In the genomic region with DNA sequence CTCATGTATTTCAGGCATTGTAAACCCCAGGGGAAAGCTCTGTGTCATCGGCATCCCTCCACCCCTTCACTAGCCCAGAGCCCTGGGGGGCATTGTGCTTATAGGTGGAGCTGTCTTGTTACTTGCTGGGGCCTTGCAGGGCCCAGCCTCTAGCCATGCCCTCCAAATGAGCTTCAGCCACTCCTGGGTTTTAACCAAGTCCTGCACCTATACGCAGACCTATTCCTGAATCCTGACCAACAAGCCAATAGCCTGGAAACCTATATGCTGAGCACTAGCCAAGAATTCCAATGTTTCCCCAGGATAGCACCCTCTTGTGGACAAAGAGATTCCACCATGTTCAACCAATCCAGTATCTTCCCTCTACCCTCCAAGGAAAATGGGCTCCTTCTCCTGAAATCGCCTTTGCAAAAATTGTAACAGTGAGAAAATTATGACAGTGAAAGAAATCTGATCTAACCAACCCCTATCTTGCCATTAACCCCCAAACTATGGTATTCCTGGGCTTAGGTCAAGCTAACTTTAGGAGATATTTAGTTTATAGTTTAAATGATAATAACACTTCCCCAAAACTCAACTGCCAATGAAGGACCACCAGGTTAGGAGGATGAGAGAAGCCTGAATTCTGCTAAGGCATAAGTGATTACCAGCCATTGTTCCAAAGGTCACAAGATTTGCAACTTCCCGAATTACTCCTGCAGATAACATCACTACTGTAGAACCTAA, we compare ENCODE assay signal across 8 cellular contexts. TPM values are rescaled to one million over a fixed set of nuclear protein-coding genes. Genes with fewer than 3 reads are reported as not detected.
DNase-seq lines count a peak whose midpoint lies in the region; ATAC-seq, FAIRE-seq and TF ChIP-seq lines count a peak whose summit lies in the region.

No MANE protein-coding gene starts in this region.

- peaks cover 3% of the 10 kb centered on the region for H3F3A ChIP-seq in SK-N-SH (replicated peaks; ENCODE audit: insufficient read depth)

- TF ChIP-seq RAD21 in SK-N-SH (IDR thresholded peaks at IDR 0.05; ENCODE audit: low read length): peak; percentile 50

- POLR2A ChIA-PET in SK-N-SH (lab: Yijun Ruan, JAX): no interaction called here

- H3K9ac ChIP-seq in SK-N-SH: no peak overlapping the region

- H3K4me2 ChIP-seq in SK-N-SH: no peak overlapping the region

- 96% methylated on average over 4 of the region's 4 CpGs for WGBS in SK-N-SH (ENCODE audit: low lambda C conversion rate)

- no peak overlapping the region for H3K4me3 ChIP-seq in SK-N-SH (ENCODE audit: low read depth in 2 of 2, low read length in 1 of 2)
- H3K4me3 ChIP-seq in kidney epithelial cell (ENCODE audit: low read depth, low read length): no peak overlapping the region

- no peak overlapping the region for H2AFZ ChIP-seq in SK-N-SH (ENCODE audit: low read depth)

- peak; percentile 64 for TF ChIP-seq CTCF in SK-N-SH (IDR thresholded peaks at IDR 0.05)
- TF ChIP-seq CTCF in kidney epithelial cell (IDR thresholded peaks at IDR 0.05; ENCODE audit: insufficient read depth, low read length, poor library complexity, severe bottlenecking): peak; percentile 56

- no peaks in the 10 kb centered on the region for H3K9me2 ChIP-seq in SK-N-SH

- H3K27me3 ChIP-seq in SK-N-SH (ENCODE audit: insufficient read depth) (no peaks in the 10 kb centered on the region), kidney epithelial cell (ENCODE audit: control insufficient read depth, insufficient read depth, low read length) (no peaks in the 10 kb centered on the region)

- peaks cover 9 to 21% of the 10 kb centered on the region in 2 experiments; a peak in 3 of 4 replicates for H3K4me1 ChIP-seq in SK-N-SH (ENCODE audit: control insufficient read depth in 1 of 2, insufficient read depth in 2 of 2, low read depth in 1 of 2, low read length in 1 of 2)

- DNase-seq in COR-L47 (lab: John Stamatoyannopoulos, UW) (peak; percentile 10), HTR-8/SVneo (ENCODE audit: insufficient read length, low spot score) (peak; percentile 24), SK-N-SH (peak; percentile 48), kidney epithelial cell (ENCODE audit: low read depth) (no peak), NCI-H128 (lab: John Stamatoyannopoulos, UW; ENCODE audit: unreplicated experiment) (no peak), activated gamma-delta T cell treated with Interleukin-2 at 50 U/mL for 16 hours (no peak)

- ATAC-seq in HG02938 (IDR thresholded peaks at IDR 0.05; ENCODE audit: unreplicated experiment) (no peak), GM21619 (IDR thresholded peaks at IDR 0.05; ENCODE audit: unreplicated experiment) (no peak)

- H3K36me3 ChIP-seq in SK-N-SH (replicated peaks in 1 of 2; ENCODE audit: control insufficient read depth in 1 of 2, insufficient read depth in 2 of 2, low read length in 1 of 2): peaks cover 0 to 16% of the 10 kb centered on the region in 2 experiments
- H3K36me3 ChIP-seq in kidney epithelial cell (ENCODE audit: control insufficient read depth, insufficient read depth, low read length): no peaks in the 10 kb centered on the region

- H4K20me1 ChIP-seq in SK-N-SH (ENCODE audit: insufficient read depth): no peaks in the 10 kb centered on the region

- no peak overlapping the region for H3K27ac ChIP-seq in SK-N-SH (ENCODE audit: low read depth in 2 of 2, low read length in 1 of 2)

- peaks cover 4% of the 10 kb centered on the region; the same call in 1 of the 2 replicates for H3K79me2 ChIP-seq in SK-N-SH (ENCODE audit: insufficient read depth)

- TF ChIP-seq EP300 in SK-N-SH (IDR thresholded peaks at IDR 0.05; ENCODE audit: borderline replicate concordance in 1 of 2, low read depth in 1 of 2, low read length in 1 of 2): no peak

- FAIRE-seq in HTR-8/SVneo (lab: Jason Lieb, UNC): no peak

- peaks cover 16% of the 10 kb centered on the region; the same call in 1 of the 2 replicates for H3K9me3 ChIP-seq in SK-N-SH

- CTCF ChIA-PET in SK-N-SH (lab: Yijun Ruan, JAX): interaction anchor here (0.5 to 5.7 kb wide), 25 partner anchors 8 to 992 kb away, joined by 3 to 61 read pairs (median 4); no protein-coding TSS in a partner anchor

TF ChIP-seq in SK-N-SH, 30 proteins besides CTCF, POLR2A, EP300 and RAD21:
- TF ChIP-seq ELF1 (IDR thresholded peaks at IDR 0.05) (no peak), SMC3 (IDR thresholded peaks at IDR 0.05; ENCODE audit: low read depth, low read length) (peak; percentile 39; the same call in 1 of the 2 replicates), NRF1 (IDR thresholded peaks at IDR 0.05; ENCODE audit: low read depth, low read length) (no peak), GATA2 (CRISPR knock-in tag; IDR thresholded peaks at IDR 0.05) (no peak)
TF ChIP-seq in SK-N-SH: peak in this region for 1.

RNA-seq across cellular contexts. Expression of gene TTC7B, which starts 55.5 kb away (rescaled TPM):
- 42.5 and 43.1 TPM in 2 replicates for polyA plus RNA-seq in SK-N-SH (2012; rRNA removed)
- polyA plus RNA-seq in SK-N-SH (2012; cell fraction: cytosol; rRNA removed): 36.2 and 41.2 TPM in 2 replicates
- polyA plus RNA-seq in SK-N-SH (2012; cell fraction: nucleus; rRNA removed): 32.3 and 42.8 TPM in 2 replicates
- 46.0 and 69.5 TPM in 2 replicates for total RNA-seq in kidney epithelial cell

Comparison
In these comparisons a context has a peak if more than half of its experiments do, and no peak if none do; other contexts are left out.
1. DNase-seq: peak in COR-L47 (single experiment), HTR-8/SVneo (single experiment) and SK-N-SH (single experiment); none in kidney epithelial cell (single experiment), NCI-H128 (single experiment) and activated gamma-delta T cell treated with Interleukin-2 at 50 U/mL for 16 hours (single experiment).